18 cellular contexts compared by ENCODE assay signal in genomic region chr3:71493372-71493771, GRCh38.
DNase-seq lines count a peak whose midpoint lies in the region; TF ChIP-seq lines count a peak whose summit lies in the region.
"Had no signal": no experiment of that assay in that cellular context is flagged by ENCODE, and none has a peak within 500 bp of the region (broad histone marks: within the 10 kb centered on the region; RNA-seq: fewer than 3 reads in every experiment).

No MANE protein-coding gene starts in this region.

- H3K4me2 ChIP-seq in mammary epithelial cell (ENCODE audit: insufficient read depth, low read depth, low read length) = no peak overlapping the region

- peaks cover 4% of the 10 kb centered on the region for H3K79me2 ChIP-seq in mammary epithelial cell (ENCODE audit: insufficient read depth, low read length)

- H3K4me1 ChIP-seq in thymus (ENCODE audit: control insufficient read depth, insufficient read depth, low read length) (no peaks in the 10 kb centered on the region), mammary epithelial cell (ENCODE audit: insufficient read depth, low read length) (peaks cover 23% of the 10 kb centered on the region)
- H3K4me1 ChIP-seq: right lobe of liver had no signal

- H3K27ac ChIP-seq in thymus (ENCODE audit: low read depth) (peak overlapping the region; percentile 80), mammary epithelial cell (ENCODE audit: insufficient read depth, low read depth, low read length) (no peak overlapping the region)
- H3K27ac ChIP-seq: cardiac muscle cell, right lobe of liver, thoracic aorta had no signal

- intact Hi-C loops in mammary epithelial cell (cut with micrococcal nuclease) = no loop called here

- in situ Hi-C loops in mammary epithelial cell (cut with MboI; ENCODE audit: low sequenced_read_pairs in 2 of 2) = no loop called here

- DNase-seq in stimulated activated naive CD4-positive, alpha-beta T cell (lab: John Stamatoyannopoulos, UW) = peak; percentile 30 to 87 (median 65)
- DNase-seq in stimulated activated naive CD4-positive, alpha-beta T cell treated with Interleukin-2 at 50 U/mL for 16 hours (lab: John Stamatoyannopoulos, UW) = no peak
- peak; percentile 26 for DNase-seq in activated CD4-positive, alpha-beta T cell treated with anti-CD3 and anti-CD28 coated beads, Interleukin-2, amount 50 U/mL, for 1 hour
- DNase-seq in effector CD4-positive, alpha-beta T cell = peak; percentile 32
- DNase-seq in mammary epithelial cell (no peak), NCI-H345 treated with DMSO at 0.1 percent for 48 hours (lab: John Stamatoyannopoulos, UW; ENCODE audit: unreplicated experiment) (no peak), DMS53 treated with DMSO at 0.1 percent for 48 hours (lab: John Stamatoyannopoulos, UW; ENCODE audit: unreplicated experiment) (no peak)
- DNase-seq: DMS79 treated with DMSO at 0.1 percent for 48 hours; HCEC 1CT; hypothalamus; NCI-H1436 treated with DMSO at 0.1 percent for 48 hours; occipital lobe; right lobe of liver; RPMI8226; stimulated activated CD4-positive, alpha-beta T cell treated with anti-CD3 and anti-CD28 coated beads, Interleukin-2, amount 100 ng/mL, for 24 hours had no signal

- dilution Hi-C loops in mammary epithelial cell (cut with HindIII; ENCODE audit: low sequenced_read_pairs) = no loop called here

- H3K4me3 ChIP-seq in thymus (ENCODE audit: low read length) = no peak overlapping the region
- no peak overlapping the region for H3K4me3 ChIP-seq in mammary epithelial cell (replicated peaks in 1 of 3; ENCODE audit: insufficient read depth in 1 of 3, low read depth in 2 of 3, low read length in 3 of 3)
- H3K4me3 ChIP-seq: cardiac muscle cell, right lobe of liver, thoracic aorta had no signal

- H3K9me3 ChIP-seq in thymus (ENCODE audit: control insufficient read depth) = no peaks in the 10 kb centered on the region
- peaks cover 6% of the 10 kb centered on the region for H3K9me3 ChIP-seq in mammary epithelial cell (replicated peaks; ENCODE audit: insufficient read depth, low read length)
- H3K9me3 ChIP-seq: right lobe of liver, thoracic aorta had no signal

- H3K27me3 ChIP-seq in thymus (ENCODE audit: control insufficient read depth, insufficient read depth) = no peaks in the 10 kb centered on the region
- H3K27me3 ChIP-seq in mammary epithelial cell (ENCODE audit: insufficient read depth, low read length) = no peaks in the 10 kb centered on the region
- H3K27me3 ChIP-seq: cardiac muscle cell, right lobe of liver had no signal

- BruUV-seq in mammary epithelial cell (replicated peaks; lab: Mats Ljungman, UMichigan) = no TSS peak

- H3K36me3 ChIP-seq in thymus (ENCODE audit: control insufficient read depth, insufficient read depth) (no peaks in the 10 kb centered on the region), mammary epithelial cell (ENCODE audit: insufficient read depth, low read length) (no peaks in the 10 kb centered on the region)
- H3K36me3 ChIP-seq: right lobe of liver, thoracic aorta had no signal

- 83% methylated on average over 7 of the region's 7 CpGs for WGBS in thymus
- WGBS in mammary epithelial cell (ENCODE audit: low coverage, missing lambda C conversion rate) = 94% methylated on average over 7 of the region's 7 CpGs

- no peak for TF ChIP-seq CTCF in mammary epithelial cell (conservative IDR thresholded peaks at IDR 0.05 in 1 of 2, IDR thresholded peaks at IDR 0.05 in 1 of 2; ENCODE audit: extremely low read depth in 1 of 2, insufficient read depth in 1 of 2, low read depth in 1 of 2, low read length in 2 of 2)

- H4K20me1 ChIP-seq in mammary epithelial cell (ENCODE audit: insufficient read depth, low read length) = no peaks in the 10 kb centered on the region

- CTCF ChIA-PET in mammary epithelial cell (lab: Charles Lee; ENCODE audit: low non-redundant PET) = no interaction called here

- no peak overlapping the region for H3K9ac ChIP-seq in mammary epithelial cell (ENCODE audit: insufficient read depth, low read length)

- H2AFZ ChIP-seq in mammary epithelial cell (ENCODE audit: low read depth, low read length) = no peak overlapping the region

Comparison
In these comparisons a context has a peak if more than half of its experiments do, and no peak if none do; other contexts are left out.
1. DNase-seq: peak in stimulated activated naive CD4-positive, alpha-beta T cell (6 of 6), activated CD4-positive, alpha-beta T cell treated with anti-CD3 and anti-CD28 coated beads, Interleukin-2, amount 50 U/mL, for 1 hour (single experiment) and effector CD4-positive, alpha-beta T cell (single experiment); none in stimulated activated naive CD4-positive, alpha-beta T cell treated with Interleukin-2 at 50 U/mL for 16 hours (single experiment), mammary epithelial cell (single experiment), NCI-H345 treated with DMSO at 0.1 percent for 48 hours (single experiment) and DMS53 treated with DMSO at 0.1 percent for 48 hours (single experiment).